In genomic region chr6:15512126-15512525, GRCh38 we compare ENCODE assay signal across 1 cellular context.
A peak's percentile ranks its signal among the peaks of the same experiment; 100 is the strongest.
TF ChIP-seq lines count a peak whose summit lies in the region.

No MANE protein-coding gene starts in this region.

TF ChIP-seq in HepG2, 621 proteins besides CTCF, POLR2A, EP300 and RAD21 (continued from another document):
- TF ChIP-seq ZNF687 (CRISPR knock-in tag; IDR thresholded peaks at IDR 0.05) (peak; percentile 50), ZBTB38 (CRISPR knock-in tag; IDR thresholded peaks at IDR 0.05) (peak; percentile 64), ATF7 (IDR thresholded peaks at IDR 0.05) (no peak), ATF7 (CRISPR knock-in tag; IDR thresholded peaks at IDR 0.05) (no peak), MEF2D (CRISPR knock-in tag; IDR thresholded peaks at IDR 0.05) (no peak), ZNF768 (CRISPR knock-in tag; IDR thresholded peaks at IDR 0.05) (peak; percentile 15; the same call in 1 of the 2 replicates), STAG1 (CRISPR knock-in tag; IDR thresholded peaks at IDR 0.05) (peak; percentile 74), ZNF773 (CRISPR knock-in tag; IDR thresholded peaks at IDR 0.05; ENCODE audit: borderline replicate concordance) (no peak), ZNF780A (CRISPR knock-in tag; IDR thresholded peaks at IDR 0.05) (no peak), NR2F2 (IDR thresholded peaks at IDR 0.05; ENCODE audit: borderline replicate concordance, low read depth) (no peak), BRF2 (CRISPR knock-in tag; IDR thresholded peaks at IDR 0.05) (no peak), CSRNP2 (CRISPR knock-in tag; conservative IDR thresholded peaks at IDR 0.05; ENCODE audit: low read depth) (no peak), ZNF317 (CRISPR knock-in tag; IDR thresholded peaks at IDR 0.05) (no peak), WIZ (CRISPR knock-in tag; IDR thresholded peaks at IDR 0.05) (no peak), BORCS8-MEF2B (CRISPR knock-in tag; IDR thresholded peaks at IDR 0.05) (no peak), MED1 (CRISPR knock-in tag; IDR thresholded peaks at IDR 0.05) (no peak), MATR3 (CRISPR knock-in tag; IDR thresholded peaks at IDR 0.05) (no peak), BRD4 (CRISPR knock-in tag; IDR thresholded peaks at IDR 0.05) (no peak), HES4 (CRISPR knock-in tag; IDR thresholded peaks at IDR 0.05; ENCODE audit: borderline replicate concordance) (no peak), CAMTA2 (CRISPR knock-in tag; IDR thresholded peaks at IDR 0.05; ENCODE audit: borderline replicate concordance) (no peak), CCDC6 (CRISPR knock-in tag; IDR thresholded peaks at IDR 0.05) (no peak), U2AF2 (IDR thresholded peaks at IDR 0.05; ENCODE audit: low read depth, low read length) (no peak), ZBTB4 (CRISPR knock-in tag; IDR thresholded peaks at IDR 0.05; ENCODE audit: borderline replicate concordance) (peak; percentile 28; the same call in 1 of the 2 replicates), MIXL1 (CRISPR knock-in tag; IDR thresholded peaks at IDR 0.05) (no peak), ZBTB33 (CRISPR knock-in tag; IDR thresholded peaks at IDR 0.05) (peak; percentile 100), DDIT3 (CRISPR knock-in tag; IDR thresholded peaks at IDR 0.05) (no peak), ZMYM4 (CRISPR knock-in tag; IDR thresholded peaks at IDR 0.05) (peak; percentile 48; the same call in 1 of the 2 replicates), THAP8 (CRISPR knock-in tag; IDR thresholded peaks at IDR 0.05; ENCODE audit: borderline replicate concordance) (no peak), IRF2 (CRISPR knock-in tag; IDR thresholded peaks at IDR 0.05) (no peak), SRSF9 (IDR thresholded peaks at IDR 0.05; ENCODE audit: borderline replicate concordance, insufficient read depth, low read depth, low read length, poor library complexity, severe bottlenecking) (no peak), YY1 (IDR thresholded peaks at IDR 0.05; ENCODE audit: insufficient read depth, insufficient replicate concordance, low read depth, low read length) (no peak), GTF3A (CRISPR knock-in tag; conservative IDR thresholded peaks at IDR 0.05) (no peak), SRSF4 (IDR thresholded peaks at IDR 0.05; ENCODE audit: low read depth, low read length, poor library complexity, severe bottlenecking) (no peak), NFRKB (IDR thresholded peaks at IDR 0.05) (no peak), SPEN (CRISPR knock-in tag; IDR thresholded peaks at IDR 0.05; ENCODE audit: low read depth) (no peak), TCF12 (IDR thresholded peaks at IDR 0.05) (no peak), TCF12 (CRISPR knock-in tag; IDR thresholded peaks at IDR 0.05) (no peak), MXI1 (IDR thresholded peaks at IDR 0.05; ENCODE audit: borderline replicate concordance, low read depth, low read length) (no peak)
